ENCODE assay signal across 27 cellular contexts in genomic region chr7:149606826-149607225, GRCh38.
"Had no signal": no experiment of that assay in that cellular context is flagged by ENCODE, and none has a peak within 500 bp of the region (broad histone marks: within the 10 kb centered on the region; RNA-seq: fewer than 3 reads in every experiment).

No MANE protein-coding gene starts in this region.

- H3K4me1 ChIP-seq: prostate gland, stomach, thyroid gland, vagina had no signal

- DNase-seq: effector CD8-positive, alpha-beta T cell; endodermal cell; foreskin fibroblast; gastrocnemius medialis; head of caudate nucleus; mesenchymal stem cell; midbrain; naive thymus-derived CD4-positive, alpha-beta T cell; nucleus accumbens; stimulated activated CD4-positive, alpha-beta T cell treated with anti-CD3 and anti-CD28 coated beads, Interleukin-12 subunit alpha, Interleukin-12 subunit beta, amount 100 ng/mL, for 4 hours; stimulated activated CD4-positive, alpha-beta T cell treated with anti-CD3 and anti-CD28 coated beads, Interleukin-1b, Interleukin-23, amount 100 ng/mL, for 48 hours; stimulated activated CD4-positive, alpha-beta T cell treated with anti-CD3 and anti-CD28 coated beads, Interleukin-4, amount 100 ng/mL, for 1 hour; stimulated activated CD8-positive, alpha-beta memory T cell treated with anti-CD3 and anti-CD28 coated beads, Interleukin-4, amount 100 ng/mL, for 48 hours; stimulated activated naive CD4-positive, alpha-beta T cell treated with Interleukin-2 at 50 U/mL for 16 hours; stomach; thyroid gland; trophoblast cell had no signal

- H3K27ac Mint-ChIP-seq: dendritic cell treated with granulocyte-macrophage colony-stimulating factor and Interleukin-4, amounts not matched to agents 40 ng/mL and 50 ng/mL, for 4 days; endodermal cell; nephron had no signal

- H3K4me3 Mint-ChIP-seq: dendritic cell treated with granulocyte-macrophage colony-stimulating factor and Interleukin-4, amounts not matched to agents 40 ng/mL and 50 ng/mL, for 4 days; endodermal cell; nephron had no signal

- H3K4me3 ChIP-seq: gastrocnemius medialis, lung, prostate gland, right atrium auricular region, smooth muscle cell, stomach, thyroid gland, vagina had no signal

- H3K27me3 ChIP-seq: gastrocnemius medialis, right atrium auricular region, stomach, thyroid gland, vagina had no signal

- H3K27ac ChIP-seq: epithelial cell of prostate, gastrocnemius medialis, prostate gland, right atrium auricular region, stomach, thyroid gland, vagina had no signal

- H3K4me1 Mint-ChIP-seq: endodermal cell had no signal

- ATAC-seq: esophagus mucosa; gastrocnemius medialis; naive thymus-derived CD4-positive, alpha-beta T cell; sciatic nerve had no signal

- H3K9me3 Mint-ChIP-seq: dendritic cell treated with granulocyte-macrophage colony-stimulating factor and Interleukin-4, amounts not matched to agents 40 ng/mL and 50 ng/mL, for 4 days; endodermal cell; nephron had no signal

- H3K9me3 ChIP-seq: gastrocnemius medialis, prostate gland, right atrium auricular region, stomach, thyroid gland, vagina had no signal
